Comparison of ENCODE assay signal across 14 cellular contexts in the genomic region with DNA sequence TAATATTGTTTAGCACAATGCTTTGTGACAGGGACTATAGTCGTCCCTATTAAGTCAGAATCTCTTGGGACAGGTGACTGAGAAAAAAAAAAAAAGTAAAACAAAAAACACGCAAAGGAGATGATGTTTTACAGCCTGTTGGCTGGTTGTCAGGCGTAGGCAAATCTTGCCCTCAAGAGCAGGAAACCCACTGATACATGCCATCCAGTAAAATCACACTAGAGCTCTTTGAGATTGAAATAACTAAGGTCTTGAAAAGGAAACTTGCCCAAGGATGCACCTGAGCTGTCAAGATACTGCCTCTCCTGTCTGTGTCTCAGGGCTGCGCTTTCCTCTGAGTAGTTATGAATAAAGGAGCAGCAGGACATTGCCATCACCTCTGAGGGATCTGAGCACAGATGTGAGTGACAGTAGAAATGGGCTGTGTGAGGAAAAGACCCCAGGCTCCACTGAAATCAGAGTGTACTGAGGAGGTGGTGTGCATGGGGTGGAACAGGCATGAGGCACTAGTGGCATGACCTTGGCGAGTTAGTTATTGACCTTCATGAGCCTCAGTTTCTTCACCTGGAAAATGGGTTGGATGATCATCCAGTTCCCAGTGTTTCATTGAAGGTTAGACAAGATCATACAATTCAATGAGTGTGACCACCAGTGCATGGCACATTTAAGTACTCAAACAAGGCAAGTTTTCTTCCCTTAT. TPM values are rescaled to one million over a fixed set of nuclear protein-coding genes. Genes with fewer than 3 reads are reported as not detected.
DNase-seq lines count a peak whose midpoint lies in the region; ATAC-seq and TF ChIP-seq lines count a peak whose summit lies in the region.
"Had no signal": no experiment of that assay in that cellular context is flagged by ENCODE, and none has a peak within 500 bp of the region (broad histone marks: within the 10 kb centered on the region; RNA-seq: fewer than 3 reads in every experiment).

No MANE protein-coding gene starts in this region.

- intact Hi-C loops in CD4-positive, alpha-beta memory T cell (cut with micrococcal nuclease), result no loop called here
- intact Hi-C loops in activated T-helper 1 cell treated with anti-CD3 and anti-CD28 coated beads, Interleukin-12 subunit alpha, Interleukin-12 subunit beta, Interleukin-2, Interleukin-4 antibody, amounts not matched to agents 30 ng/mL and 10 ng/mL and 1 ng/mL, durations not matched to agents 14 hours and 24 hours and 36 hours (cut with micrococcal nuclease), result no loop called here
- intact Hi-C loops in naive thymus-derived CD4-positive, alpha-beta T cell (cut with micrococcal nuclease), result loop anchor here (1.0 to 10.0 kb wide), 4 partner anchors 23 to 103 kb away; a partner anchor contains a TSS

- no peak overlapping the region for H3K9ac ChIP-seq in endodermal cell (ENCODE audit: extremely low read depth, low read length, poor library complexity, severe bottlenecking)

- no peak overlapping the region for H3K27ac ChIP-seq in CD4-positive, alpha-beta memory T cell (ENCODE audit: low read depth, low read length)
- H3K27ac ChIP-seq in naive thymus-derived CD4-positive, alpha-beta T cell (ENCODE audit: low read depth, low read length), result no peak overlapping the region
- no peak overlapping the region for H3K27ac ChIP-seq in endodermal cell (ENCODE audit: low read depth, low read length)

- H3K27me3 Mint-ChIP-seq in CD4-positive, alpha-beta memory T cell, result no peaks in the 10 kb centered on the region
- no peaks in the 10 kb centered on the region for H3K27me3 Mint-ChIP-seq in activated T-helper 1 cell treated with anti-CD3 and anti-CD28 coated beads, Interleukin-12 subunit alpha, Interleukin-12 subunit beta, Interleukin-2, Interleukin-4 antibody, amounts not matched to agents 30 ng/mL and 10 ng/mL and 1 ng/mL, durations not matched to agents 14 hours and 24 hours and 36 hours (ENCODE audit: insufficient read depth)
- no peaks in the 10 kb centered on the region for H3K27me3 Mint-ChIP-seq in naive thymus-derived CD4-positive, alpha-beta T cell
- H3K27me3 Mint-ChIP-seq in endodermal cell (ENCODE audit: insufficient read depth), result peaks cover 72% of the 10 kb centered on the region

- TF ChIP-seq CTCF in endodermal cell (conservative IDR thresholded peaks at IDR 0.05), result no peak

- POLR2A ChIA-PET in CD4-positive, alpha-beta memory T cell (lab: Charles Lee; ENCODE audit: partially characterized antibody), result interaction anchor here (0.9 to 2.5 kb wide), 3 partner anchors 9 to 90 kb away, joined by 4 to 11 read pairs (median 6); no protein-coding TSS in a partner anchor
- POLR2A ChIA-PET in naive thymus-derived CD4-positive, alpha-beta T cell (lab: Charles Lee), result interaction anchor here (1.3 kb wide), 1 partner anchor 44 kb away, joined by 4 read pairs; no protein-coding TSS in a partner anchor

- DNase-seq in CD4-positive, alpha-beta memory T cell, result peak in 4 of 5 donors; percentile 22 to 49 (median 36)
- no peak for DNase-seq in activated T-helper 1 cell treated with anti-CD3 and anti-CD28 coated beads, Interleukin-12 subunit alpha, Interleukin-12 subunit beta, Interleukin-2, Interleukin-4 antibody, amounts not matched to agents 30 ng/mL and 10 ng/mL and 1 ng/mL, durations not matched to agents 14 hours and 24 hours and 36 hours (ENCODE audit: low spot score)
- DNase-seq in naive thymus-derived CD4-positive, alpha-beta T cell, result peak in 7 of 9 donors; percentile 36 to 67 (median 53)
- DNase-seq in 8988T (no peak), endodermal cell (no peak), SHP77 (lab: John Stamatoyannopoulos, UW) (no peak)
- DNase-seq: dermis blood vessel endothelial cell, HCEC 1CT, naive B cell, NCI-H2029, NCI-H774, T-helper 9 cell had no signal

- peaks cover 13% of the 10 kb centered on the region for H3K4me1 ChIP-seq in CD4-positive, alpha-beta memory T cell (ENCODE audit: insufficient read depth, low read length)
- peaks cover 0 to 11% of the 10 kb centered on the region in 2 donors for H3K4me1 ChIP-seq in naive thymus-derived CD4-positive, alpha-beta T cell (ENCODE audit: control insufficient read depth in 2 of 2, insufficient read depth in 2 of 2, low read length in 2 of 2)
- H3K4me1 ChIP-seq in endodermal cell (ENCODE audit: control insufficient read depth, insufficient read depth, low read length), result peaks cover 14% of the 10 kb centered on the region

- H3K4me1 Mint-ChIP-seq in CD4-positive, alpha-beta memory T cell, result peaks cover 21 to 35% (median 27%) of the 10 kb centered on the region in 4 donors
- H3K4me1 Mint-ChIP-seq in activated T-helper 1 cell treated with anti-CD3 and anti-CD28 coated beads, Interleukin-12 subunit alpha, Interleukin-12 subunit beta, Interleukin-2, Interleukin-4 antibody, amounts not matched to agents 30 ng/mL and 10 ng/mL and 1 ng/mL, durations not matched to agents 14 hours and 24 hours and 36 hours (ENCODE audit: low read depth), result peaks cover 61% of the 10 kb centered on the region
- peaks cover 16 to 53% (median 29%) of the 10 kb centered on the region in 7 donors for H3K4me1 Mint-ChIP-seq in naive thymus-derived CD4-positive, alpha-beta T cell
- peaks cover 12% of the 10 kb centered on the region for H3K4me1 Mint-ChIP-seq in endodermal cell

- 95% methylated on average over 5 of the region's 5 CpGs for WGBS in endodermal cell (ENCODE audit: insufficient coverage in 1 of 2, insufficient read length in 1 of 2), 2 experiments

- peak overlapping the region in 7 of 8 donors; percentile 36 to 84 (median 51) for H3K4me3 Mint-ChIP-seq in CD4-positive, alpha-beta memory T cell
- H3K4me3 Mint-ChIP-seq in activated T-helper 1 cell treated with anti-CD3 and anti-CD28 coated beads, Interleukin-12 subunit alpha, Interleukin-12 subunit beta, Interleukin-2, Interleukin-4 antibody, amounts not matched to agents 30 ng/mL and 10 ng/mL and 1 ng/mL, durations not matched to agents 14 hours and 24 hours and 36 hours, result peak overlapping the region; percentile 62
- peak overlapping the region in 9 of 10 donors; percentile 39 to 79 (median 60) for H3K4me3 Mint-ChIP-seq in naive thymus-derived CD4-positive, alpha-beta T cell
- H3K4me3 Mint-ChIP-seq in endodermal cell, result no peak overlapping the region

- peak overlapping the region; percentile 20 to 82 (median 71) for H3K27ac Mint-ChIP-seq in CD4-positive, alpha-beta memory T cell
- peak overlapping the region; percentile 83 for H3K27ac Mint-ChIP-seq in activated T-helper 1 cell treated with anti-CD3 and anti-CD28 coated beads, Interleukin-12 subunit alpha, Interleukin-12 subunit beta, Interleukin-2, Interleukin-4 antibody, amounts not matched to agents 30 ng/mL and 10 ng/mL and 1 ng/mL, durations not matched to agents 14 hours and 24 hours and 36 hours
- H3K27ac Mint-ChIP-seq in naive thymus-derived CD4-positive, alpha-beta T cell, result peak overlapping the region; percentile 56 to 86 (median 70)
- no peak overlapping the region for H3K27ac Mint-ChIP-seq in endodermal cell

- peaks cover 0 to 2% (median 0%) of the 10 kb centered on the region in 8 donors for H3K9me3 Mint-ChIP-seq in CD4-positive, alpha-beta memory T cell
- no peaks in the 10 kb centered on the region for H3K9me3 Mint-ChIP-seq in activated T-helper 1 cell treated with anti-CD3 and anti-CD28 coated beads, Interleukin-12 subunit alpha, Interleukin-12 subunit beta, Interleukin-2, Interleukin-4 antibody, amounts not matched to agents 30 ng/mL and 10 ng/mL and 1 ng/mL, durations not matched to agents 14 hours and 24 hours and 36 hours
- peaks cover 0 to 2% (median 0%) of the 10 kb centered on the region in 11 donors for H3K9me3 Mint-ChIP-seq in naive thymus-derived CD4-positive, alpha-beta T cell
- H3K9me3 Mint-ChIP-seq in endodermal cell, result no peaks in the 10 kb centered on the region
- H3K9me3 Mint-ChIP-seq: naive B cell had no signal

- H3K36me3 Mint-ChIP-seq in CD4-positive, alpha-beta memory T cell, result peaks cover 0 to 4% of the 10 kb centered on the region in 2 donors
- H3K36me3 Mint-ChIP-seq in activated T-helper 1 cell treated with anti-CD3 and anti-CD28 coated beads, Interleukin-12 subunit alpha, Interleukin-12 subunit beta, Interleukin-2, Interleukin-4 antibody, amounts not matched to agents 30 ng/mL and 10 ng/mL and 1 ng/mL, durations not matched to agents 14 hours and 24 hours and 36 hours (ENCODE audit: low read depth), result peaks cover 31% of the 10 kb centered on the region
- H3K36me3 Mint-ChIP-seq in naive thymus-derived CD4-positive, alpha-beta T cell, result peaks cover 0 to 11% (median 0%) of the 10 kb centered on the region in 5 donors
- no peaks in the 10 kb centered on the region for H3K36me3 Mint-ChIP-seq in endodermal cell (ENCODE audit: low read depth)
- H3K36me3 Mint-ChIP-seq: naive B cell had no signal

- H3K27me3 ChIP-seq in CD4-positive, alpha-beta memory T cell (ENCODE audit: insufficient read depth, low read length), result no peaks in the 10 kb centered on the region
- no peaks in the 10 kb centered on the region for H3K27me3 ChIP-seq in naive thymus-derived CD4-positive, alpha-beta T cell (ENCODE audit: control insufficient read depth in 2 of 2, insufficient read depth in 2 of 2, low read length in 2 of 2)
- H3K27me3 ChIP-seq in endodermal cell (ENCODE audit: control insufficient read depth, insufficient read depth, low read length, poor library complexity, severe bottlenecking), result peaks cover 65% of the 10 kb centered on the region

- no peaks in the 10 kb centered on the region for H3K9me3 ChIP-seq in CD4-positive, alpha-beta memory T cell (ENCODE audit: control insufficient read depth in 1 of 2, low read length in 2 of 2)
- no peaks in the 10 kb centered on the region for H3K9me3 ChIP-seq in naive thymus-derived CD4-positive, alpha-beta T cell (ENCODE audit: control insufficient read depth in 2 of 3, low read length in 3 of 3)
- no peaks in the 10 kb centered on the region for H3K9me3 ChIP-seq in endodermal cell (ENCODE audit: control insufficient read depth, low read length)

- H3K36me3 ChIP-seq in CD4-positive, alpha-beta memory T cell (ENCODE audit: insufficient read depth, low read length), result no peaks in the 10 kb centered on the region
- no peaks in the 10 kb centered on the region for H3K36me3 ChIP-seq in naive thymus-derived CD4-positive, alpha-beta T cell (ENCODE audit: control insufficient read depth in 2 of 3, insufficient read depth in 3 of 3, low read length in 3 of 3)
- no peaks in the 10 kb centered on the region for H3K36me3 ChIP-seq in endodermal cell (ENCODE audit: control insufficient read depth, insufficient read depth, low read length)

- ATAC-seq in GM21423 (IDR thresholded peaks at IDR 0.05; ENCODE audit: unreplicated experiment), result peak; percentile 45
- peak; percentile 76 for ATAC-seq in naive thymus-derived CD4-positive, alpha-beta T cell
- ATAC-seq: left lobe of liver had no signal

- no peak overlapping the region for H3K4me3 ChIP-seq in CD4-positive, alpha-beta memory T cell (ENCODE audit: low read length in 2 of 2)
- H3K4me3 ChIP-seq in naive thymus-derived CD4-positive, alpha-beta T cell (ENCODE audit: low read length), result no peak overlapping the region
- H3K4me3 ChIP-seq in endodermal cell (ENCODE audit: low read length), result no peak overlapping the region

- CTCF ChIA-PET in CD4-positive, alpha-beta memory T cell (lab: Charles Lee; ENCODE audit: partially characterized antibody), result interaction anchor here (0.6 to 2.8 kb wide), 5 partner anchors 25 to 102 kb away, joined by 3 to 10 read pairs (median 3); no protein-coding TSS in a partner anchor
- CTCF ChIA-PET in naive thymus-derived CD4-positive, alpha-beta T cell (lab: Charles Lee), result interaction anchor here (0.6 to 2.8 kb wide), 5 partner anchors 9 to 457 kb away, joined by 3 to 8 read pairs (median 4); no protein-coding TSS in a partner anchor

RNA-seq across cellular contexts. Expression of a gene that starts 23.3 kb away (rescaled TPM):
- 10 to 100 TPM; 33.3 to 38.8 TPM for total RNA-seq in CD4-positive, alpha-beta memory T cell
- polyA plus RNA-seq in CD4-positive, alpha-beta memory T cell, result 10 to 100 TPM; 10.9 to 23.1 TPM
- 595 and 619 TPM in 2 replicates for total RNA-seq in activated T-helper 1 cell treated with anti-CD3 and anti-CD28 coated beads, Interleukin-12 subunit alpha, Interleukin-12 subunit beta, Interleukin-2, Interleukin-4 antibody, amounts not matched to agents 30 ng/mL and 10 ng/mL and 1 ng/mL, durations not matched to agents 14 hours and 24 hours and 36 hours
- total RNA-seq in naive thymus-derived CD4-positive, alpha-beta T cell, result 100 to 1,000 TPM in 1 of 5 experiments, 10 to 100 TPM in 2, 1 to 10 TPM in 2; 5.8 to 112 (median 13.4) TPM
- polyA plus RNA-seq in naive thymus-derived CD4-positive, alpha-beta T cell, result 1 to 10 TPM; 1.1 to 2.6 TPM
- total RNA-seq in endodermal cell, result 1 to 10 TPM; 1.5 to 1.9 TPM
- 2.2 TPM for polyA plus RNA-seq in endodermal cell (2013, experiment 1 of 2)
- polyA plus RNA-seq in endodermal cell (2013, experiment 2 of 2), result 3.8 TPM

Comparison
In these comparisons a context has a peak if more than half of its experiments do, and no peak if none do; other contexts are left out.
1. DNase-seq: peak in CD4-positive, alpha-beta memory T cell (4 of 5) and naive thymus-derived CD4-positive, alpha-beta T cell (7 of 9); none in activated T-helper 1 cell treated with anti-CD3 and anti-CD28 coated beads, Interleukin-12 subunit alpha, Interleukin-12 subunit beta, Interleukin-2, Interleukin-4 antibody, amounts not matched to agents 30 ng/mL and 10 ng/mL and 1 ng/mL, durations not matched to agents 14 hours and 24 hours and 36 hours (single experiment), 8988T (single experiment), endodermal cell (single experiment) and SHP77 (0 of 2).
2. intact Hi-C loops: an anchor here in naive thymus-derived CD4-positive, alpha-beta T cell (1.0 to 10.0 kb wide); none called in CD4-positive, alpha-beta memory T cell and activated T-helper 1 cell treated with anti-CD3 and anti-CD28 coated beads, Interleukin-12 subunit alpha, Interleukin-12 subunit beta, Interleukin-2, Interleukin-4 antibody, amounts not matched to agents 30 ng/mL and 10 ng/mL and 1 ng/mL, durations not matched to agents 14 hours and 24 hours and 36 hours.